In the genomic region with DNA sequence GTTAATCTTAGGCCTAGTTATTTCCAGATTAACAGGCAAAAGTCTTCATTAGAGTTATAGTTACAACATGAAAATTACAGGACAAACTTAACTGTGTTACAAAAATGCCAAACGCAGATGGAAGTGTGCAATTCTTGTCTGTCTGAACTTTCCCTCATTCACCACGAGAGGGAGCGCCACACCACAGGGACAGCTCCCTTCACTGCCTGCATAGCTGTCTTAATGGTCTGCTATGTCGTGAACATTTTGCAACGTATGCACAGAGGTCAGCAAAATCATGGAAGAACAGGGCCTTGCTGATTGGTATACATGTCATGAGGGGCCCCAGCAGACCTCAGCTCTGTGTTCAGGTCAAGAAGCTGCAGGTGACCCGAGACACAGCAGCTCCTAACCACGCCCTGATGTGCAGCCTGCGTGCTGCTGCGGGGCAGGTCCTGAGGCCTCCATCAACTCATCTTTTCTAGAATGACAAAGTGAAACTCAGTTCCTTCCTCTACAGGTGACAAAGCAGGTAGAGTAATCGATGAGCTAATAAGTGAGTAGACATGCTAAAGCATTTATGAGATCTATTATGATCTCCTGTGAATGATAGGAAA, we compare ENCODE assay signal across 8 cellular contexts.
DNase-seq lines count a peak whose midpoint lies in the region; ATAC-seq and TF ChIP-seq lines count a peak whose summit lies in the region.

No MANE protein-coding gene starts in this region.

- no peak overlapping the region for H3K23ac ChIP-seq in mesendoderm (ENCODE audit: low read length)

- H3K27me3 ChIP-seq in mesendoderm (ENCODE audit: insufficient read depth, low read length, poor library complexity): no peaks in the 10 kb centered on the region

- CTCF ChIA-PET in activated CD8-positive, alpha-beta T cell treated with anti-CD3 and anti-CD28 coated beads for 36 hours (lab: Charles Lee): interaction anchor here (0.6 to 3.4 kb wide), 45 partner anchors 9 to 453 kb away, joined by 3 to 24 read pairs (median 3); partner anchors contain the start of gene NEDD4L

- H3K4me3 ChIP-seq in mesendoderm (ENCODE audit: low read length): no peak overlapping the region

- H3K27ac ChIP-seq in mesendoderm (ENCODE audit: low read depth, low read length): no peak overlapping the region

- no peak overlapping the region for H3K4me2 ChIP-seq in mesendoderm (ENCODE audit: low read length)

- H3K79me2 ChIP-seq in mesendoderm (ENCODE audit: control insufficient read depth, insufficient read depth, low read length): no peaks in the 10 kb centered on the region

- DNase-seq in AG09319 (ENCODE audit: extremely low read depth, low read depth): peak; percentile 73
- DNase-seq in NCI-H82 treated with DMSO at 0.1 percent for 48 hours (lab: John Stamatoyannopoulos, UW; ENCODE audit: unreplicated experiment): peak; percentile 21
- peak; percentile 70 for DNase-seq in activated CD8-positive, alpha-beta T cell treated with anti-CD3 and anti-CD28 coated beads for 36 hours
- DNase-seq in effector memory CD8-positive, alpha-beta T cell: peak; percentile 8 to 21 (median 13)
- DNase-seq in mesendoderm: peak; percentile 65
- peak; percentile 18 for DNase-seq in stimulated activated CD8-positive, alpha-beta memory T cell treated with anti-CD3 and anti-CD28 coated beads, Interleukin-4, amount 100 ng/mL, for 24 hours (ENCODE audit: low read depth)

- no peak overlapping the region for H3K27ac Mint-ChIP-seq in activated CD8-positive, alpha-beta T cell treated with anti-CD3 and anti-CD28 coated beads for 36 hours
- no peak overlapping the region for H3K27ac Mint-ChIP-seq in effector memory CD8-positive, alpha-beta T cell

- H3K4me3 Mint-ChIP-seq in activated CD8-positive, alpha-beta T cell treated with anti-CD3 and anti-CD28 coated beads for 36 hours: no peak overlapping the region
- H3K4me3 Mint-ChIP-seq in effector memory CD8-positive, alpha-beta T cell: no peak overlapping the region

- no peak overlapping the region for H4K5ac ChIP-seq in mesendoderm (ENCODE audit: low read length)

- no peak overlapping the region for H2AK5ac ChIP-seq in mesendoderm (ENCODE audit: low read length)

- no peaks in the 10 kb centered on the region for H3K36me3 Mint-ChIP-seq in activated CD8-positive, alpha-beta T cell treated with anti-CD3 and anti-CD28 coated beads for 36 hours (ENCODE audit: low read depth)
- H3K36me3 Mint-ChIP-seq in effector memory CD8-positive, alpha-beta T cell (ENCODE audit: insufficient read depth): no peaks in the 10 kb centered on the region

- no peak overlapping the region for H2BK15ac ChIP-seq in mesendoderm (replicated peaks; ENCODE audit: low read depth)

- H2BK5ac ChIP-seq in mesendoderm (ENCODE audit: low read length): no peak overlapping the region

- H2BK120ac ChIP-seq in mesendoderm (ENCODE audit: low read depth, low read length): no peak overlapping the region

- WGBS in mesendoderm (ENCODE audit: extremely low coverage, insufficient coverage, low lambda C conversion rate): no CpG with 5 or more reads among the region's 10 CpGs

- no peak overlapping the region for H3K56ac ChIP-seq in mesendoderm (ENCODE audit: low read length)

- ATAC-seq in GM18870 (IDR thresholded peaks at IDR 0.05; ENCODE audit: unreplicated experiment) (peak; percentile 73), HG03571 (IDR thresholded peaks at IDR 0.05; ENCODE audit: unreplicated experiment) (peak; percentile 78)
- ATAC-seq in activated CD8-positive, alpha-beta T cell treated with anti-CD3 and anti-CD28 coated beads for 36 hours: peak; percentile 87
- ATAC-seq in effector memory CD8-positive, alpha-beta T cell (replicated peaks): peak; percentile 67

- no peak overlapping the region for H4K8ac ChIP-seq in mesendoderm (ENCODE audit: low read depth, low read length)

- no peaks in the 10 kb centered on the region for H3K4me1 Mint-ChIP-seq in activated CD8-positive, alpha-beta T cell treated with anti-CD3 and anti-CD28 coated beads for 36 hours (ENCODE audit: low read depth)
- H3K4me1 Mint-ChIP-seq in effector memory CD8-positive, alpha-beta T cell (ENCODE audit: low read depth in 2 of 2): peaks cover 0 to 3% of the 10 kb centered on the region in 2 donors

- peak; percentile 89 for TF ChIP-seq CTCF in AG09319 (IDR thresholded peaks at IDR 0.05; ENCODE audit: low read depth, low read length)
- peak; percentile 91 for TF ChIP-seq CTCF in activated CD8-positive, alpha-beta T cell treated with anti-CD3 and anti-CD28 coated beads for 36 hours (IDR thresholded peaks at IDR 0.05)

- no peaks in the 10 kb centered on the region for H3K4me1 ChIP-seq in mesendoderm (ENCODE audit: control insufficient read depth, low read depth, low read length)

- no peak overlapping the region for H3K18ac ChIP-seq in mesendoderm (ENCODE audit: low read length)

- no peaks in the 10 kb centered on the region for H3K79me1 ChIP-seq in mesendoderm (ENCODE audit: low read length)

- POLR2A ChIA-PET in activated CD8-positive, alpha-beta T cell treated with anti-CD3 and anti-CD28 coated beads for 36 hours (lab: Charles Lee): no interaction called here

- no peak overlapping the region for H3K9ac ChIP-seq in mesendoderm (ENCODE audit: low read length)

- H3K36me3 ChIP-seq in mesendoderm (ENCODE audit: control insufficient read depth, insufficient read depth, low read length): no peaks in the 10 kb centered on the region

- peaks cover 9% of the 10 kb centered on the region for H3K27me3 Mint-ChIP-seq in activated CD8-positive, alpha-beta T cell treated with anti-CD3 and anti-CD28 coated beads for 36 hours
- peaks cover 8 to 32% of the 10 kb centered on the region in 2 donors for H3K27me3 Mint-ChIP-seq in effector memory CD8-positive, alpha-beta T cell

- intact Hi-C loops in activated CD8-positive, alpha-beta T cell treated with anti-CD3 and anti-CD28 coated beads for 36 hours (cut with micrococcal nuclease): loop anchor here (5.0 kb wide), 2 partner anchors 240 to 255 kb away; no protein-coding TSS in a partner anchor

- peaks cover 2% of the 10 kb centered on the region for H3K9me3 Mint-ChIP-seq in activated CD8-positive, alpha-beta T cell treated with anti-CD3 and anti-CD28 coated beads for 36 hours
- H3K9me3 Mint-ChIP-seq in effector memory CD8-positive, alpha-beta T cell: no peaks in the 10 kb centered on the region

- H3K4ac ChIP-seq in mesendoderm (ENCODE audit: low read depth, low read length): no peak overlapping the region

Comparison
In these comparisons a context has a peak if more than half of its experiments do, and no peak if none do; other contexts are left out.
1. DNase-seq: peak in every context shown above with its lines; median percentile 73 in AG09319; 70 in activated CD8-positive, alpha-beta T cell treated with anti-CD3 and anti-CD28 coated beads for 36 hours; 65 in mesendoderm; 21 in NCI-H82 treated with DMSO at 0.1 percent for 48 hours; 18 in stimulated activated CD8-positive, alpha-beta memory T cell treated with anti-CD3 and anti-CD28 coated beads, Interleukin-4, amount 100 ng/mL, for 24 hours; 13 in effector memory CD8-positive, alpha-beta T cell.